Comparison of ENCODE assay signal across 17 cellular contexts in the genomic region with DNA sequence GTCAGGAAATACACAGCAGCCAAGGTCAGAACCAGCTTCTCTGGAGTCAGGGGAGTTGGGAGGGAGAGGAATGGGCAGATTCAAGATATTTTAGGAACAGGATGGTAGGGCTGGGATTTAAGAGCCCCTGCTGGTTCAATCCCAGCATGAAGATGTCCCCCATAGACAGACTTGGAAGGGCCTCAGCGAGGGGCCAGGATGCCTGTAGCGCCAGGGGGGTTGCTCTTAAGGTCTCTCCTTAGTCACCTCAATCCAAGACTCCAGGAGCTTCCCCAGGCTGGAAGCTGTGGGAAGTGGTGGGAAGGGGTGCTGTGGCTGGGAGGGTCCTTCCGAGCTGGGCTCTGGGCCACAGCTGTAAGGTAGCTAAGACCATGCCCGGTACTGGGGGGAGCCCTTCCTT. TPM values are rescaled to one million over a fixed set of nuclear protein-coding genes. Genes with fewer than 3 reads are reported as not detected.
DNase-seq lines count a peak whose midpoint lies in the region; ATAC-seq, FAIRE-seq and TF ChIP-seq lines count a peak whose summit lies in the region.
"Had no signal": no experiment of that assay in that cellular context is flagged by ENCODE, and none has a peak within 500 bp of the region (broad histone marks: within the 10 kb centered on the region; RNA-seq: fewer than 3 reads in every experiment).

No MANE protein-coding gene starts in this region.

- no peak overlapping the region for H3K9ac ChIP-seq in BLaER1

- DNase-seq in HTR-8/SVneo (ENCODE audit: insufficient read length, low spot score) (no peak), chondrocyte (ENCODE audit: low spot score) (peak; percentile 48), gastrocnemius medialis (no peak), T-helper 1 cell (no peak), DMS153 (lab: John Stamatoyannopoulos, UW) (no peak)
- DNase-seq: BE2C; Caco-2; CD4-positive, alpha-beta T cell; DMS79 treated with DMSO at 0.1 percent for 48 hours; GF-D8; GOT3; H9 had no signal

- H3K27me3 Mint-ChIP-seq in chondrocyte (ENCODE audit: low read depth), result peaks cover 28% of the 10 kb centered on the region

- no peaks in the 10 kb centered on the region for H3K36me3 Mint-ChIP-seq in chondrocyte (ENCODE audit: low read depth)

- H3K4me3 Mint-ChIP-seq in chondrocyte (ENCODE audit: unreplicated experiment), result no peak overlapping the region
- H3K4me3 Mint-ChIP-seq: CD4-positive, alpha-beta T cell had no signal

- H3K27ac Mint-ChIP-seq in chondrocyte (ENCODE audit: unreplicated experiment), result no peak overlapping the region
- H3K27ac Mint-ChIP-seq: CD4-positive, alpha-beta T cell; H9 had no signal

- H3K4me3 ChIP-seq in BLaER1 (no peak overlapping the region), gastrocnemius medialis (no peak overlapping the region)

- TF ChIP-seq POLR2A in gastrocnemius medialis (IDR thresholded peaks at IDR 0.05), result no peak

- H3K9me3 ChIP-seq in BLaER1 (no peaks in the 10 kb centered on the region), gastrocnemius medialis (no peaks in the 10 kb centered on the region)
- H3K9me3 ChIP-seq: BE2C, Caco-2 had no signal

- FAIRE-seq in HTR-8/SVneo (lab: Jason Lieb, UNC), result peak; percentile 48
- FAIRE-seq: D721Med had no signal

- peak overlapping the region; percentile 18; the same call in 1 of the 2 replicates for H3K4me2 ChIP-seq in BLaER1

- H3K9me3 Mint-ChIP-seq in chondrocyte (ENCODE audit: low read depth), result no peaks in the 10 kb centered on the region
- H3K9me3 Mint-ChIP-seq: CD4-positive, alpha-beta T cell had no signal

- H3K4me1 ChIP-seq in BLaER1, result peaks cover 50% of the 10 kb centered on the region
- H3K4me1 ChIP-seq in gastrocnemius medialis, result peaks cover 0 to 7% of the 10 kb centered on the region in 2 donors
- H3K4me1 ChIP-seq: BE2C, Caco-2 had no signal

- intact Hi-C loops in gastrocnemius medialis (cut with DNase I; ENCODE audit: low total_unique reads), result no loop called here

- no peaks in the 10 kb centered on the region for H3K27me3 ChIP-seq in BLaER1
- no peaks in the 10 kb centered on the region for H3K27me3 ChIP-seq in gastrocnemius medialis
- H3K27me3 ChIP-seq: BE2C had no signal

- peaks cover 3% of the 10 kb centered on the region for H3K4me1 Mint-ChIP-seq in chondrocyte (ENCODE audit: low read depth)

- TF ChIP-seq CTCF in chondrocyte (IDR thresholded peaks at IDR 0.05) (no peak), gastrocnemius medialis (IDR thresholded peaks at IDR 0.05 in 4 of 5, conservative IDR thresholded peaks at IDR 0.05 in 1 of 5) (no peak)

- H4K20me1 ChIP-seq in BLaER1, result 0 out of 2 replicates have a peak, but pooled peaks cover under 1% of the 10 kb centered on the region

- no peak for ATAC-seq in gastrocnemius medialis

- H3K27ac ChIP-seq in BLaER1 (no peak overlapping the region), gastrocnemius medialis (peak overlapping the region; percentile 53 to 73 (median 64))
- H3K27ac ChIP-seq: C4-2B had no signal

- H3K36me3 ChIP-seq in BLaER1 (no peaks in the 10 kb centered on the region), gastrocnemius medialis (no peaks in the 10 kb centered on the region)
- H3K36me3 ChIP-seq: BE2C had no signal

- in situ Hi-C loops in gastrocnemius medialis (cut with MboI; ENCODE audit: low sequenced_read_pairs in 4 of 4), result no loop called here

RNA-seq across cellular contexts. Expression of gene TSPAN17, which starts 8.1 kb away (rescaled TPM):
- 40.8 to 49.8 TPM (median 48.0 TPM) in 3 replicates for total RNA-seq in chondrocyte
- 10 to 100 TPM; 13.3 to 35.7 (median 27.2) TPM for total RNA-seq in gastrocnemius medialis

RNA-seq across cellular contexts. Expression of gene EIF4E1B, which starts 8.7 kb away (rescaled TPM):
- not detected in 3 replicates for total RNA-seq in chondrocyte
- total RNA-seq in gastrocnemius medialis, result not detected
- total RNA-seq: A172; Caco-2; CD4-positive, alpha-beta T cell; HT-29 had no signal

RNA-seq across cellular contexts. Expression of gene SNCB, which starts 8.9 kb away (rescaled TPM):
- total RNA-seq in chondrocyte (0.45 to 0.95 TPM in 2 of 3 replicates, not detected in the other), gastrocnemius medialis (under 1 TPM in 1 of 4 donors, not detected in 3; 0.20 TPM)
- total RNA-seq: A172; Caco-2; CD4-positive, alpha-beta T cell; HT-29 had no signal

RNA-seq across cellular contexts. Expression of gene GPRIN1, which starts 29.3 kb away (rescaled TPM):
- 1.7 to 2.9 TPM (median 2.1 TPM) in 3 replicates for total RNA-seq in chondrocyte
- under 1 TPM; 0.35 to 0.78 (median 0.47) TPM for total RNA-seq in gastrocnemius medialis
